Comparison of ENCODE assay signal across 15 cellular contexts in genomic region chr3:22288756-22289155, GRCh38.
DNase-seq lines count a peak whose midpoint lies in the region; ATAC-seq and TF ChIP-seq lines count a peak whose summit lies in the region.
"Had no signal": no experiment of that assay in that cellular context is flagged by ENCODE, and none has a peak within 500 bp of the region (broad histone marks: within the 10 kb centered on the region; RNA-seq: fewer than 3 reads in every experiment).

No MANE protein-coding gene starts in this region.

- DNase-seq in DMS 273 (lab: John Stamatoyannopoulos, UW; ENCODE audit: unreplicated experiment) (peak; percentile 54), DMS 273 treated with DMSO at 0.1 percent for 48 hours (lab: John Stamatoyannopoulos, UW) (no peak), cerebellar nuclear complex (lab: John Stamatoyannopoulos, UW) (peak; percentile 26 to 64), inferior parietal cortex (ENCODE audit: extremely low spot score) (peak; percentile 10), omental fat pad (ENCODE audit: low spot score) (no peak)
- DNase-seq: Caco-2; CD4-positive, CD25-positive, alpha-beta regulatory T cell; CD8-positive, alpha-beta T cell; DMS79; EL; GF-D8; GM23248; H7; HCEC 1CT had no signal

- ATAC-seq in GM18498 (IDR thresholded peaks at IDR 0.05; ENCODE audit: unreplicated experiment) (no peak), omental fat pad (ENCODE audit: low FRiP score) (no peak)
- ATAC-seq: CD8-positive, alpha-beta T cell had no signal

- TF ChIP-seq CTCF in omental fat pad (IDR thresholded peaks at IDR 0.05): no peak

Comparison
In these comparisons a context has a peak if more than half of its experiments do, and no peak if none do; other contexts are left out.
1. DNase-seq: peak in DMS 273 (single experiment), cerebellar nuclear complex (2 of 2) and inferior parietal cortex (single experiment); none in DMS 273 treated with DMSO at 0.1 percent for 48 hours (single experiment) and omental fat pad (single experiment).